Comparison of ENCODE assay signal across 23 cellular contexts in the genomic region with DNA sequence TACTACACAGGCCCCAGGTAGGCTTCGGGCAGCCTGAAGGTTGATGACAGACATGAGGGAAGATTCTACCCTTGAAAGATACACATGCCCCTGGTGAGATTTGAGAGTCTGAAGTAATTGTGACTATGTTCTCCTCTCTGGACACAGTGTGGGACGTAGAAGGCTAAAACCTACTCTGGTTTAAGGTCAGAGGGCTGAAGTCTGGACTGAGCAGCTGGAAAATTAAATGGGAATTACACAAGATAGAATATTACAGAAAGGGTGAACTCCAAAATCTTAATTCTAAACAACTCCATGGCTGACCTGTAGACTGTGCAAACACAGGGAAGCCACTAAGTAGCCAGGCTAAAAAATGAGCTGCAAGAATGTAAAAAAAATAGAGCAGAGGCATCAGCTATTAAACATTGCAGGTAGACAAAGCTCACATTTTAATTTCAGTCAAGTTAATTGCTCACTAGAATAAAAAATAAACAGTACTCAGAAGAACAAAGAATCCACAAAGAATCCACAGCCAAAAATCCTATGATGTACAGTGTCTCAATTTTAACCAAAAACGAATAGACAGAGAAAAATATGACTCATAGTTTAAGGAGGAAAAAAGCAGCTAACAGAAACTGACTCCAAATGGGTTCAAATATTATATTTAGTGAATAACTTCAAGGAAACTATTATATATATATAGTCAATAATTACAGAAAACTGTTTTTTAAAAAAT.
A peak's percentile ranks its signal among the peaks of the same experiment; 100 is the strongest.
DNase-seq lines count a peak whose midpoint lies in the region; ATAC-seq, FAIRE-seq and TF ChIP-seq lines count a peak whose summit lies in the region.
"Had no signal": no experiment of that assay in that cellular context is flagged by ENCODE, and none has a peak within 500 bp of the region (broad histone marks: within the 10 kb centered on the region; RNA-seq: fewer than 3 reads in every experiment).

No MANE protein-coding gene starts in this region.

- 100% methylated on average over 1 of the region's 3 CpGs for WGBS in mesenchymal stem cell

- ATAC-seq in GM21526 (IDR thresholded peaks at IDR 0.05; ENCODE audit: low FRiP score, unreplicated experiment) (no peak), GM21528 (IDR thresholded peaks at IDR 0.05; ENCODE audit: low FRiP score, unreplicated experiment) (no peak)
- ATAC-seq: CD8-positive, alpha-beta T cell; Right ventricle myocardium inferior had no signal

- H4K8ac ChIP-seq in mesenchymal stem cell (ENCODE audit: low read length) = no peak overlapping the region

- no peaks in the 10 kb centered on the region for H3K4me1 ChIP-seq in mesenchymal stem cell (ENCODE audit: control insufficient read depth, insufficient read depth, low read depth, low read length)
- H3K4me1 ChIP-seq: BLaER1 had no signal

- no peak overlapping the region for H3K14ac ChIP-seq in mesenchymal stem cell (ENCODE audit: low read length in 2 of 2)

- no peak for TF ChIP-seq POLR2A in H54 (IDR thresholded peaks at IDR 0.05; ENCODE audit: low read depth, low read length)

- H3K9ac ChIP-seq in mesenchymal stem cell (ENCODE audit: low read length) = peak overlapping the region; percentile 2
- H3K9ac ChIP-seq: BLaER1 had no signal

- FAIRE-seq in endometrium (lab: Jason Lieb, UNC) (peak; percentile 21), H54 (lab: Jason Lieb, UNC) (no peak)
- FAIRE-seq: GM12892, GM18507, HTR-8/SVneo, RCC 7860 had no signal

- H2BK12ac ChIP-seq in mesenchymal stem cell (ENCODE audit: low read length in 2 of 2) = no peak overlapping the region

- H3K9me3 ChIP-seq in AG04450 (ENCODE audit: control insufficient read depth, insufficient read depth, low read length) (peaks cover 4% of the 10 kb centered on the region; the same call in 1 of the 2 replicates), mesenchymal stem cell (ENCODE audit: control insufficient read depth, low read length) (no peaks in the 10 kb centered on the region)
- H3K9me3 ChIP-seq: BLaER1 had no signal

- no peak overlapping the region for H3K23ac ChIP-seq in mesenchymal stem cell (ENCODE audit: low read length in 2 of 2)

- H2BK5ac ChIP-seq in mesenchymal stem cell (ENCODE audit: low read depth, low read length, poor library complexity, severe bottlenecking) = no peak overlapping the region

- no peak overlapping the region for H2AFZ ChIP-seq in mesenchymal stem cell (ENCODE audit: low read depth, low read length)

- DNase-seq in AG04450 (ENCODE audit: low read depth, low spot score) (no peak), M059J (ENCODE audit: low read depth) (peak; percentile 3), mesenchymal stem cell (no peak), MV-4-11 (lab: John Stamatoyannopoulos, UW) (no peak), H54 (ENCODE audit: insufficient read length, low spot score) (no peak)
- DNase-seq: 8988T; CD8-positive, alpha-beta T cell; H9; Kasumi-1; NCI-H1105 treated with DMSO at 0.1 percent for 48 hours; NCI-H1694 treated with DMSO at 0.1 percent for 48 hours; NCI-H510A; NCI-H748 treated with DMSO at 0.1 percent for 48 hours; NK-92 treated with Interleukin-12 subunit alpha and Interleukin-12 subunit beta, amount 100 ng/mL, for 24 hours had no signal

- CTCF ChIA-PET in AG04450 (lab: Charles Lee) = no interaction called here

- H4K91ac ChIP-seq in mesenchymal stem cell (ENCODE audit: low read length) = no peak overlapping the region

- no peak overlapping the region for H3K4me2 ChIP-seq in mesenchymal stem cell (ENCODE audit: low read length, poor library complexity, severe bottlenecking)
- H3K4me2 ChIP-seq: BLaER1 had no signal

- no peaks in the 10 kb centered on the region for H3K79me1 ChIP-seq in mesenchymal stem cell (replicated peaks; ENCODE audit: low read length, poor library complexity, severe bottlenecking)

- H3K4ac ChIP-seq in mesenchymal stem cell (ENCODE audit: low read depth in 1 of 2, low read length in 2 of 2) = no peak overlapping the region

- TF ChIP-seq CTCF in AG04450 (IDR thresholded peaks at IDR 0.05; ENCODE audit: low read depth, low read length) = no peak

- H2BK15ac ChIP-seq in mesenchymal stem cell (ENCODE audit: low read depth, poor library complexity, severe bottlenecking) = no peak overlapping the region

- H3K4me3 ChIP-seq in AG04450 (ENCODE audit: low read depth, low read length) = no peak overlapping the region
- no peak overlapping the region for H3K4me3 ChIP-seq in mesenchymal stem cell (ENCODE audit: insufficient read depth in 1 of 2, low read depth in 1 of 2, low read length in 2 of 2)
- H3K4me3 ChIP-seq: BLaER1 had no signal

- H3K27ac ChIP-seq in AG04450 (ENCODE audit: low read depth, low read length) (peak overlapping the region; percentile 3), mesenchymal stem cell (ENCODE audit: low read length, poor library complexity, severe bottlenecking) (no peak overlapping the region)
- H3K27ac ChIP-seq: BLaER1 had no signal

- POLR2A ChIA-PET in AG04450 (lab: Yijun Ruan, JAX) = interaction anchor here (0.6 kb wide), 1 partner anchor 37 kb away, joined by 3 read pairs; no protein-coding TSS in a partner anchor

- no peaks in the 10 kb centered on the region for H3K27me3 ChIP-seq in AG04450 (ENCODE audit: control insufficient read depth, insufficient read depth, low read length)
- no peaks in the 10 kb centered on the region for H3K27me3 ChIP-seq in mesenchymal stem cell (ENCODE audit: control insufficient read depth in 1 of 2, insufficient read depth in 1 of 2, low read length in 2 of 2)
- H3K27me3 ChIP-seq: BLaER1 had no signal

- H2AK5ac ChIP-seq in mesenchymal stem cell (ENCODE audit: low read length, severe bottlenecking) = peak overlapping the region; percentile 57

- no peaks in the 10 kb centered on the region for H3K36me3 ChIP-seq in mesenchymal stem cell (ENCODE audit: control insufficient read depth in 1 of 2, insufficient read depth in 2 of 2, low read depth in 1 of 2, low read length in 2 of 2)
- H3K36me3 ChIP-seq: BLaER1 had no signal

- H2BK120ac ChIP-seq in mesenchymal stem cell (ENCODE audit: low read depth, low read length) = no peak overlapping the region

- no peak overlapping the region for H3K18ac ChIP-seq in mesenchymal stem cell (ENCODE audit: low read depth in 1 of 2, low read length in 2 of 2)
